ENCODE assay signal across 17 cellular contexts in the genomic region with DNA sequence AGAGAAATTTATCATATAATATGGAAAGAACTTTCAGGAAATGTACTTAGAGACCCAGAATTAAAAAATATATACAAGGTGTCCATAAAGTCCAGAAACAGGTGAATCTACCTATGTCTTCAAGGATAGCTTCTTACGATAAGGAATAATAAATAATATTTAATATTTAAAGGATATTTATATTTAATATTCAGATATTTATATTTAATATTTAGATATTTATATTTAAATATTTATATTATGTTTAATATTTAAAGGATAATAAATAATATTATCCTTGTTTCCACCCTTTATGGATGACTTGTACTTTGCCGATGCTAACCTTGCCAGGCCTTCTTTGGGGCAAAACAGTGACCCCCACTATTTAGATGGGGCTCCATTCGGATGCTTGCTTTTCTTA.
"Had no signal": no experiment of that assay in that cellular context is flagged by ENCODE, and none has a peak within 500 bp of the region (broad histone marks: within the 10 kb centered on the region; RNA-seq: fewer than 3 reads in every experiment).

No MANE protein-coding gene starts in this region.

- H3K36me3 ChIP-seq: MG63, SJCRH30 had no signal

- H3K9me3 ChIP-seq: MG63, SJCRH30 had no signal

- H3K4me3 ChIP-seq: MG63, SJCRH30 had no signal

- H3K27ac ChIP-seq: SJCRH30 had no signal

- ATAC-seq: SK-N-SH treated with all-trans-retinoic acid at 6 μM for 48 hours had no signal

- DNase-seq: Karpas-422, KG1, NCI-H1092, NCI-H1105 treated with DMSO at 0.1 percent for 48 hours, NCI-H1417 treated with DMSO at 0.1 percent for 48 hours, NCI-H146, NCI-H1694 treated with DMSO at 0.1 percent for 48 hours, NCI-H1930, NCI-H2081, NCI-H2107, NCI-H2227 treated with DMSO at 0.1 percent for 48 hours, NCI-H526 treated with DMSO at 0.1 percent for 48 hours, NCI-H774, SHP77 treated with DMSO at 0.1 percent for 48 hours had no signal

- H3K27me3 ChIP-seq: MG63, SJCRH30 had no signal
